15 cellular contexts compared by ENCODE assay signal in genomic region chr3:87076951-87077350, GRCh38.
DNase-seq lines count a peak whose midpoint lies in the region; ATAC-seq and TF ChIP-seq lines count a peak whose summit lies in the region.
"Had no signal": no experiment of that assay in that cellular context is flagged by ENCODE, and none has a peak within 500 bp of the region (broad histone marks: within the 10 kb centered on the region; RNA-seq: fewer than 3 reads in every experiment).

No MANE protein-coding gene starts in this region.

- peak; percentile 41 for DNase-seq in AG04449 (ENCODE audit: low read depth, low spot score)
- DNase-seq in HFFc6, result peak; percentile 69
- DNase-seq in brain microvascular endothelial cell, result peak; percentile 73
- peak; percentile 41 for DNase-seq in kidney epithelial cell (ENCODE audit: low read depth)
- no peak for DNase-seq in stimulated activated naive CD4-positive, alpha-beta T cell treated with Interleukin-2 at 50 U/mL for 16 hours (lab: John Stamatoyannopoulos, UW)
- no peak for DNase-seq in OCI-M1 (lab: John Stamatoyannopoulos, UW)
- DNase-seq: activated CD4-positive, alpha-beta T cell treated with anti-CD3 and anti-CD28 coated beads, Interleukin-2, amount 50 U/mL, for 1 hour; BE2C; endodermal cell; NCI-H1436; NCI-H526 treated with DMSO at 0.1 percent for 48 hours; occipital lobe had no signal

- H3K4me3 ChIP-seq in AG04449 (ENCODE audit: low read depth, low read length) (no peak overlapping the region), brain microvascular endothelial cell (ENCODE audit: low read depth, low read length) (no peak overlapping the region), kidney epithelial cell (ENCODE audit: low read depth, low read length) (no peak overlapping the region)

- H3K4me3 Mint-ChIP-seq in HFFc6, result no peak overlapping the region
- no peak overlapping the region for H3K4me3 Mint-ChIP-seq in stimulated activated memory B cell treated with anti-CD40 and anti-IgM and Interleukin-4, amounts not matched to agents 10 μg/mL and 1 μg/mL and 100 μg/mL, for 72 hours
- H3K4me3 Mint-ChIP-seq: endodermal cell had no signal

- H3K36me3 ChIP-seq in brain microvascular endothelial cell (replicated peaks) (no peaks in the 10 kb centered on the region), kidney epithelial cell (ENCODE audit: control insufficient read depth, insufficient read depth, low read length) (no peaks in the 10 kb centered on the region)
- H3K36me3 ChIP-seq: BE2C had no signal

- CTCF ChIA-PET in AG04449 (lab: Yijun Ruan, JAX), result interaction anchor here (0.9 to 9.8 kb wide), 4 partner anchors 11 to 303 kb away, joined by 3 to 165 read pairs (median 14); no protein-coding TSS in a partner anchor

- ATAC-seq in stimulated activated memory B cell treated with anti-CD40 and anti-IgM and Interleukin-4, amounts not matched to agents 10 μg/mL and 1 μg/mL and 100 μg/mL, for 72 hours, result no peak
- ATAC-seq in HG02759 (IDR thresholded peaks at IDR 0.05; ENCODE audit: unreplicated experiment), result no peak
- ATAC-seq: HCT116 had no signal

- no peaks in the 10 kb centered on the region for H3K27me3 Mint-ChIP-seq in HFFc6 (ENCODE audit: insufficient read depth)
- no peaks in the 10 kb centered on the region for H3K27me3 Mint-ChIP-seq in stimulated activated memory B cell treated with anti-CD40 and anti-IgM and Interleukin-4, amounts not matched to agents 10 μg/mL and 1 μg/mL and 100 μg/mL, for 72 hours

- in situ Hi-C loops in brain microvascular endothelial cell (cut with HindIII; ENCODE audit: low pct_ligation_motif_present, low sequenced_read_pairs), result loop anchor here (25.0 kb wide), 1 partner anchor 290 kb away; no protein-coding TSS in a partner anchor

- H3K4me1 Mint-ChIP-seq in HFFc6 (ENCODE audit: low read depth), result peaks cover 13% of the 10 kb centered on the region
- H3K4me1 Mint-ChIP-seq in stimulated activated memory B cell treated with anti-CD40 and anti-IgM and Interleukin-4, amounts not matched to agents 10 μg/mL and 1 μg/mL and 100 μg/mL, for 72 hours, result no peaks in the 10 kb centered on the region

- H3K9me3 Mint-ChIP-seq in HFFc6, result no peaks in the 10 kb centered on the region
- H3K9me3 Mint-ChIP-seq in stimulated activated memory B cell treated with anti-CD40 and anti-IgM and Interleukin-4, amounts not matched to agents 10 μg/mL and 1 μg/mL and 100 μg/mL, for 72 hours, result peaks cover 2% of the 10 kb centered on the region
- H3K9me3 Mint-ChIP-seq: endodermal cell had no signal

- TF ChIP-seq CTCF in AG04449 (IDR thresholded peaks at IDR 0.05; ENCODE audit: insufficient read depth, low read length, missing control alignments) (no peak), HFFc6 (IDR thresholded peaks at IDR 0.05) (no peak), brain microvascular endothelial cell (IDR thresholded peaks at IDR 0.05; ENCODE audit: low read depth, low read length, missing control alignments) (no peak), kidney epithelial cell (IDR thresholded peaks at IDR 0.05; ENCODE audit: insufficient read depth, low read length, poor library complexity, severe bottlenecking) (no peak)

- H3K27ac Mint-ChIP-seq in HFFc6, result peak overlapping the region; percentile 37
- no peak overlapping the region for H3K27ac Mint-ChIP-seq in stimulated activated memory B cell treated with anti-CD40 and anti-IgM and Interleukin-4, amounts not matched to agents 10 μg/mL and 1 μg/mL and 100 μg/mL, for 72 hours
- H3K27ac Mint-ChIP-seq: endodermal cell had no signal

- POLR2A ChIA-PET in AG04449 (lab: Yijun Ruan, JAX), result interaction anchor here (1.0 kb wide), 1 partner anchor 86 kb away, joined by 4 read pairs; the partner anchor contains the start of gene VGLL3

- H3K27me3 ChIP-seq in brain microvascular endothelial cell (replicated peaks), result no peaks in the 10 kb centered on the region
- H3K27me3 ChIP-seq in kidney epithelial cell (ENCODE audit: control insufficient read depth, insufficient read depth, low read length), result no peaks in the 10 kb centered on the region

- no peaks in the 10 kb centered on the region for H3K36me3 Mint-ChIP-seq in HFFc6 (ENCODE audit: low read depth)
- no peaks in the 10 kb centered on the region for H3K36me3 Mint-ChIP-seq in stimulated activated memory B cell treated with anti-CD40 and anti-IgM and Interleukin-4, amounts not matched to agents 10 μg/mL and 1 μg/mL and 100 μg/mL, for 72 hours

- no peak overlapping the region for H3K27ac ChIP-seq in brain microvascular endothelial cell

Comparison
In these comparisons a context has a peak if more than half of its experiments do, and no peak if none do; other contexts are left out.
1. DNase-seq: peak in AG04449 (single experiment), HFFc6 (single experiment), brain microvascular endothelial cell (single experiment) and kidney epithelial cell (single experiment); none in stimulated activated naive CD4-positive, alpha-beta T cell treated with Interleukin-2 at 50 U/mL for 16 hours (single experiment) and OCI-M1 (single experiment).